Comparison of ENCODE assay signal across 11 cellular contexts in the genomic region with DNA sequence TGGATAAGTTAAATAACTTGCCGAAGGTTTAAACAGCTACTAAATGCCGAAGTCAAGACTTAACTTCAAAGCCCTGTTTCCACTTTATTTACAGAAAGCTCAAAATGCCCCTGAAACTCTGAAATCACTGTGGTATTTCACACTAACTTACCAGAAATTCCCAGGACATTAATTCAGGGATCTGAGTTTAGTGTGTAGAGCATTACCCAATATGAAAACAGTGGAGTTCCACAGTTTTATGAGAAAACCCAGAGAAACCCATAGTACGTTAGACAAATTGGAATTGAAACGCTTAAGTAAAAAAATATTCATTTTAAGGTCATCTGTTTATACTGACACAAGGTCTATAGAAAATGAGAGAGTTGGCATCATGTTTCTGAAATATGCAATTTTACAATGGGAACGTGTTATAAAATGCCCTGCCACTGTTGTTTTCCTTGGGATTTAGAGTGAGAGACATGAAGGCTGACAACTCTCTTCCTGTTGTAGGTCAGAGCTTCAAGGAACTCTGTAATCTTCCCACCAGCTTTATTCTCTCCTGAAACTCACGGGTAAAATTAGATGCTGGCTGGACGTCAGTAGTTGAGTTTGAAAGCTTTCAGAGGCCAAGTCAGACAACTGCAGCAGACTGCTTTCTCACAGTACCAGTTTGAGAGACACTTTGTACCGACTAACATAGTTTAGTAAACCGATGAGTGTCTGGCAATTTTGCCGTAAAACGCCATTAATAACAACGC.
DNase-seq lines count a peak whose midpoint lies in the region; ATAC-seq and TF ChIP-seq lines count a peak whose summit lies in the region.
"Had no signal": no experiment of that assay in that cellular context is flagged by ENCODE, and none has a peak within 500 bp of the region (broad histone marks: within the 10 kb centered on the region; RNA-seq: fewer than 3 reads in every experiment).

No MANE protein-coding gene starts in this region.

- ATAC-seq in HG02885 (IDR thresholded peaks at IDR 0.05; ENCODE audit: poor library complexity, unreplicated experiment), result no peak
- ATAC-seq: stimulated activated effector memory CD8-positive, alpha-beta T cell treated with anti-CD3 and anti-CD28 coated beads, Interleukin-12 subunit alpha, Interleukin-12 subunit beta, amount 100 ng/mL, for 72 hours had no signal

- H3K27ac ChIP-seq in fibroblast of lung (ENCODE audit: insufficient read depth, low read length), result peak overlapping the region; percentile 7
- H3K27ac ChIP-seq in mesodermal cell (ENCODE audit: low read depth, low read length, severe bottlenecking), result peak overlapping the region; percentile 62
- peak overlapping the region; percentile 40 to 77 (median 60) for H3K27ac ChIP-seq in tibial nerve

- peak overlapping the region; percentile 30 for H2AFZ ChIP-seq in fibroblast of lung (ENCODE audit: low read length)

- H3K36me3 ChIP-seq in fibroblast of lung (ENCODE audit: control insufficient read depth, insufficient read depth, low read length), result no peaks in the 10 kb centered on the region
- H3K36me3 ChIP-seq in mesodermal cell (ENCODE audit: control insufficient read depth, insufficient read depth, low read length), result no peaks in the 10 kb centered on the region
- no peaks in the 10 kb centered on the region for H3K36me3 ChIP-seq in tibial nerve
- H3K36me3 ChIP-seq in MG63, result no peaks in the 10 kb centered on the region

- TF ChIP-seq CTCF in fibroblast of lung (conservative IDR thresholded peaks at IDR 0.05 in 1 of 2, IDR thresholded peaks at IDR 0.05 in 1 of 2; ENCODE audit: low read depth in 1 of 2, low read length in 2 of 2) (no peak), tibial nerve (IDR thresholded peaks at IDR 0.05) (no peak)

- peak in 1 of 2 donors; percentile 26 for TF ChIP-seq EP300 in tibial nerve (IDR thresholded peaks at IDR 0.05)

- H3K9ac ChIP-seq in fibroblast of lung (ENCODE audit: insufficient read depth, low read length), result peak overlapping the region; percentile 32

- H3K4me1 ChIP-seq in fibroblast of lung (ENCODE audit: control insufficient read depth, extremely low read depth, insufficient read depth, low read length) (peaks cover 13% of the 10 kb centered on the region), mesodermal cell (ENCODE audit: control insufficient read depth, insufficient read depth, low read length, poor library complexity, severe bottlenecking) (peaks cover 3% of the 10 kb centered on the region), tibial nerve (peaks cover 0 to 30% (median 12%) of the 10 kb centered on the region in 4 donors)

- H3K27me3 ChIP-seq in fibroblast of lung (ENCODE audit: control insufficient read depth, insufficient read depth, low read length) (no peaks in the 10 kb centered on the region), tibial nerve (no peaks in the 10 kb centered on the region), MG63 (no peaks in the 10 kb centered on the region)

- peak overlapping the region; percentile 46 for H3K4me2 ChIP-seq in fibroblast of lung (ENCODE audit: extremely low read depth, insufficient read depth, low read length)

- WGBS in mesodermal cell (ENCODE audit: insufficient coverage in 2 of 2), 2 experiments, result 84 to 90% methylated on average over 5 to 11 of the region's 12 CpGs
- WGBS in tibial nerve, 2 donors, result 33 to 45% methylated on average over 12 of the region's 12 CpGs

- no peaks in the 10 kb centered on the region for H3K79me2 ChIP-seq in fibroblast of lung (ENCODE audit: control insufficient read depth, insufficient read depth, low read length)

- H3K9me3 ChIP-seq in fibroblast of lung (ENCODE audit: control insufficient read depth, insufficient read depth, low read depth, low read length) (no peaks in the 10 kb centered on the region), mesodermal cell (ENCODE audit: control insufficient read depth, low read length) (no peaks in the 10 kb centered on the region), tibial nerve (no peaks in the 10 kb centered on the region), MG63 (no peaks in the 10 kb centered on the region)

- TF ChIP-seq POLR2A in tibial nerve (IDR thresholded peaks at IDR 0.05), result no peak

- no peaks in the 10 kb centered on the region for H4K20me1 ChIP-seq in fibroblast of lung (ENCODE audit: control insufficient read depth, extremely low read depth, insufficient read depth, low read length)

- H3K4me3 ChIP-seq in fibroblast of lung (replicated peaks in 1 of 4; ENCODE audit: control extremely low read depth in 1 of 4, insufficient read depth in 1 of 4, low read depth in 3 of 4, low read length in 4 of 4) (no peak overlapping the region), mesodermal cell (ENCODE audit: extremely low read depth, insufficient read depth, low read length, poor library complexity, severe bottlenecking) (no peak overlapping the region), tibial nerve (no peak overlapping the region), MG63 (no peak overlapping the region)

- peak; percentile 53 for DNase-seq in RPMI7951 (ENCODE audit: low read depth)
- DNase-seq in fibroblast of lung (ENCODE audit: low read depth in 2 of 2), result peak in 1 of 2 donors; percentile 91
- peak in 1 of 2 donors; percentile 29 for DNase-seq in tibial nerve (ENCODE audit: low spot score in 2 of 2)
- no peak for DNase-seq in COR-L47 (lab: John Stamatoyannopoulos, UW)
- no peak for DNase-seq in MG63
- DNase-seq in activated effector memory CD4-positive, alpha-beta T cell treated with Interleukin-2 at 50 U/mL for 16 hours, result no peak
- DNase-seq: activated CD8-positive, alpha-beta memory T cell treated with anti-CD3 and anti-CD28 coated beads, Interleukin-2, amount 50 U/mL, for 4 hours; NCI-H748 treated with DMSO at 0.1 percent for 48 hours had no signal

Comparison
In these comparisons a context has a peak if more than half of its experiments do, and no peak if none do; other contexts are left out.
1. H3K27ac ChIP-seq: peak in every context shown above with its lines; median percentile 62 in mesodermal cell; 60 in tibial nerve; 7 in fibroblast of lung.